Comparison of ENCODE assay signal across 8 cellular contexts in genomic region chr16:89315791-89316581, GRCh38.
A peak's percentile ranks its signal among the peaks of the same experiment; 100 is the strongest.
DNase-seq lines count a peak whose midpoint lies in the region; ATAC-seq and TF ChIP-seq lines count a peak whose summit lies in the region.

No MANE protein-coding gene starts in this region.

- H2BK20ac ChIP-seq in IMR-90 (ENCODE audit: low read depth, low read length), result peak overlapping the region; percentile 50; the same call in 1 of the 2 replicates

- in situ Hi-C loops in IMR-90 (cut with MboI; ENCODE audit: low sequenced_read_pairs), result no loop called here

- H3K4me3 Mint-ChIP-seq in activated CD4-positive, alpha-beta T cell treated with anti-CD3 and anti-CD28 coated beads for 36 hours, result peak overlapping the region; percentile 60
- no peak overlapping the region for H3K4me3 Mint-ChIP-seq in neural crest cell

- peak overlapping the region; percentile 3; the same call in 1 of the 3 replicates for H2BK15ac ChIP-seq in IMR-90 (ENCODE audit: low read depth, low read length)

- peak overlapping the region; percentile 70 for H2AK9ac ChIP-seq in IMR-90 (replicated peaks; ENCODE audit: low read depth, low read length, poor library complexity)

- no peaks in the 10 kb centered on the region for H3K9me3 Mint-ChIP-seq in activated CD4-positive, alpha-beta T cell treated with anti-CD3 and anti-CD28 coated beads for 36 hours (ENCODE audit: low read depth)
- no peaks in the 10 kb centered on the region for H3K9me3 Mint-ChIP-seq in neural crest cell

- POLR2A ChIA-PET in IMR-90 (lab: Charles Lee; ENCODE audit: unreplicated experiment), result no interaction called here
- POLR2A ChIA-PET in activated CD4-positive, alpha-beta T cell treated with anti-CD3 and anti-CD28 coated beads for 36 hours (lab: Charles Lee), result interaction anchor here (0.6 to 1.5 kb wide), 5 partner anchors 8 to 244 kb away, joined by 3 to 6 read pairs (median 4); no protein-coding TSS in a partner anchor

- H2BK5ac ChIP-seq in IMR-90 (ENCODE audit: low read depth, low read length, poor library complexity, severe bottlenecking), result peak overlapping the region; percentile 74

- H3K27me3 Mint-ChIP-seq in activated CD4-positive, alpha-beta T cell treated with anti-CD3 and anti-CD28 coated beads for 36 hours, result no peaks in the 10 kb centered on the region
- H3K27me3 Mint-ChIP-seq in neural crest cell (ENCODE audit: low read depth), result no peaks in the 10 kb centered on the region

- dilution Hi-C loops in IMR-90 (cut with HindIII; ENCODE audit: low sequenced_read_pairs, unreplicated experiment), result no loop called here

- H3K27ac ChIP-seq in BLaER1 treated with 17β-estradiol and CSF1 and Interleukin-3, amounts not matched to agents 10 nM and 100 nM, result peak overlapping the region in 9 of 11 experiments; percentile 18 to 60 (median 47); a peak in 15 of 22 replicates
- peak overlapping the region; percentile 13; the same call in 1 of the 2 replicates for H3K27ac ChIP-seq in IMR-90 (ENCODE audit: insufficient read depth, low read length)

- H2AK5ac ChIP-seq in IMR-90 (ENCODE audit: low read depth, low read length), result peak overlapping the region; percentile 85; the same call in 1 of the 2 replicates

- peak overlapping the region in 9 of 11 experiments; percentile 2 to 65 (median 35); a peak in 14 of 22 replicates for H3K9ac ChIP-seq in BLaER1 treated with 17β-estradiol and CSF1 and Interleukin-3, amounts not matched to agents 10 nM and 100 nM
- no peak overlapping the region for H3K9ac ChIP-seq in IMR-90 (ENCODE audit: low read depth, low read length)

- H3K9me3 ChIP-seq in BLaER1 treated with 17β-estradiol and CSF1 and Interleukin-3, amounts not matched to agents 10 nM and 100 nM (replicated peaks in 1 of 11), result no peaks in the 10 kb centered on the region
- no peaks in the 10 kb centered on the region for H3K9me3 ChIP-seq in IMR-90 (ENCODE audit: control insufficient read depth, insufficient read depth, low read length)

- H3K4me1 Mint-ChIP-seq in activated CD4-positive, alpha-beta T cell treated with anti-CD3 and anti-CD28 coated beads for 36 hours, result peaks cover 92% of the 10 kb centered on the region
- H3K4me1 Mint-ChIP-seq in neural crest cell, result peaks cover 57% of the 10 kb centered on the region

- H3K56ac ChIP-seq in IMR-90 (ENCODE audit: extremely low read depth, insufficient read depth, low read length), result no peak overlapping the region

- DNase-seq in IMR-90, result peak; percentile 89
- peak; percentile 87 for DNase-seq in activated CD4-positive, alpha-beta T cell treated with anti-CD3 and anti-CD28 coated beads for 36 hours
- DNase-seq in dermis microvascular lymphatic vessel endothelial cell (ENCODE audit: low read depth in 2 of 2), result peak; percentile 96 to 98
- DNase-seq in neural crest cell (ENCODE audit: low read depth, low spot score), result no peak

- peak overlapping the region; percentile 77 to 98 (median 94) for H3K4me2 ChIP-seq in BLaER1 treated with 17β-estradiol and CSF1 and Interleukin-3, amounts not matched to agents 10 nM and 100 nM
- H3K4me2 ChIP-seq in IMR-90 (ENCODE audit: low read depth, low read length), result no peak overlapping the region

- intact Hi-C loops in IMR-90 (cut with micrococcal nuclease), result no loop called here
- intact Hi-C loops in activated CD4-positive, alpha-beta T cell treated with anti-CD3 and anti-CD28 coated beads for 36 hours (cut with DNase I, micrococcal nuclease), result loop anchor here (1.0 to 5.0 kb wide), 3 partner anchors 8 to 193 kb away; partner anchors contain the start of gene SPG7 (in 1 of the 2)

- TF ChIP-seq CTCF in IMR-90 (conservative IDR thresholded peaks at IDR 0.05; ENCODE audit: low read depth, low read length), result no peak
- no peak for TF ChIP-seq CTCF in neural crest cell (conservative IDR thresholded peaks at IDR 0.05)

- ATAC-seq in IMR-90 (ENCODE audit: low read depth) (no peak), HG03045 (IDR thresholded peaks at IDR 0.05; ENCODE audit: unreplicated experiment) (no peak), HG03159 (IDR thresholded peaks at IDR 0.05; ENCODE audit: unreplicated experiment) (no peak), HG03025 (IDR thresholded peaks at IDR 0.05; ENCODE audit: low FRiP score, unreplicated experiment) (no peak)
- ATAC-seq in activated CD4-positive, alpha-beta T cell treated with anti-CD3 and anti-CD28 coated beads for 36 hours, result peak; percentile 91

- H3K23ac ChIP-seq in IMR-90 (ENCODE audit: low read depth, low read length), result peak overlapping the region; percentile 63

- H3K4me1 ChIP-seq in BLaER1 treated with 17β-estradiol and CSF1 and Interleukin-3, amounts not matched to agents 10 nM and 100 nM, result peaks cover 75 to 85% (median 77%) of the 10 kb centered on the region in 10 experiments
- H3K4me1 ChIP-seq in IMR-90 (ENCODE audit: control insufficient read depth, insufficient read depth, low read length), result peaks cover 49% of the 10 kb centered on the region

- H3K4ac ChIP-seq in IMR-90 (ENCODE audit: low read depth, low read length), result peak overlapping the region; percentile 84

- no peak overlapping the region for H4K91ac ChIP-seq in IMR-90 (ENCODE audit: insufficient read depth, low read depth, low read length)

- H4K5ac ChIP-seq in IMR-90 (ENCODE audit: low read depth, low read length), result no peak overlapping the region

- H4K20me1 ChIP-seq in BLaER1 treated with 17β-estradiol and CSF1 and Interleukin-3, amounts not matched to agents 10 nM and 100 nM, result peaks cover 100% of the 10 kb centered on the region in 11 experiments
- H4K20me1 ChIP-seq in IMR-90 (ENCODE audit: insufficient read depth, low read length), result peaks cover 97% of the 10 kb centered on the region

- CTCF ChIA-PET in IMR-90 (lab: Yijun Ruan, JAX), result no interaction called here
- CTCF ChIA-PET in activated CD4-positive, alpha-beta T cell treated with anti-CD3 and anti-CD28 coated beads for 36 hours (lab: Charles Lee), result interaction anchor here (0.6 to 1.4 kb wide), 7 partner anchors 13 to 191 kb away, joined by 3 read pairs; no protein-coding TSS in a partner anchor

- peak overlapping the region in 1 of 2 experiments; percentile 65; a peak in 1 of 4 replicates for H4K8ac ChIP-seq in IMR-90 (ENCODE audit: low read depth in 2 of 2, low read length in 2 of 2)

- peak overlapping the region; percentile 89 for H3K14ac ChIP-seq in IMR-90 (replicated peaks; ENCODE audit: low read depth, low read length)

- WGBS in IMR-90 (ENCODE audit: extremely low coverage in 2 of 2, insufficient read length in 1 of 2), 2 experiments, result 40% methylated on average over 3 of the region's 20 CpGs; no CpG with 5 or more reads in 1 of the 2 experiments

- H3K9me1 ChIP-seq in IMR-90 (ENCODE audit: insufficient read depth, low read length), result peaks cover 65% of the 10 kb centered on the region

- peaks cover 38 to 78% (median 70%) of the 10 kb centered on the region in 11 experiments for H3K36me3 ChIP-seq in BLaER1 treated with 17β-estradiol and CSF1 and Interleukin-3, amounts not matched to agents 10 nM and 100 nM
- H3K36me3 ChIP-seq in IMR-90 (ENCODE audit: control insufficient read depth, insufficient read depth, low read length), result peaks cover 29% of the 10 kb centered on the region

- H3K27me3 ChIP-seq in BLaER1 treated with 17β-estradiol and CSF1 and Interleukin-3, amounts not matched to agents 10 nM and 100 nM, result no peaks in the 10 kb centered on the region
- no peaks in the 10 kb centered on the region for H3K27me3 ChIP-seq in IMR-90 (ENCODE audit: control insufficient read depth, insufficient read depth, low read length)

- BruUV-seq in IMR-90 (replicated peaks; lab: Mats Ljungman, UMichigan), result no TSS peak

- H3K4me3 ChIP-seq in BLaER1 treated with 17β-estradiol and CSF1 and Interleukin-3, amounts not matched to agents 10 nM and 100 nM, result peak overlapping the region in 6 of 10 experiments; percentile 1 to 51 (median 18); a peak in 8 of 20 replicates
- no peak overlapping the region for H3K4me3 ChIP-seq in IMR-90 (ENCODE audit: insufficient read depth, low read depth, low read length)

- H2BK120ac ChIP-seq in IMR-90 (ENCODE audit: low read depth, low read length), result peak overlapping the region; percentile 62; the same call in 1 of the 2 replicates

- H3K36me3 Mint-ChIP-seq in activated CD4-positive, alpha-beta T cell treated with anti-CD3 and anti-CD28 coated beads for 36 hours (ENCODE audit: low read depth), result peaks cover 50% of the 10 kb centered on the region
- H3K36me3 Mint-ChIP-seq in neural crest cell (ENCODE audit: low read depth), result peaks cover 6% of the 10 kb centered on the region

- TF ChIP-seq POLR2A in IMR-90 (IDR thresholded peaks at IDR 0.05; ENCODE audit: low read depth, low read length), result no peak

- TF ChIP-seq RAD21 in IMR-90 (IDR thresholded peaks at IDR 0.05; ENCODE audit: low read length), result no peak

- H3K18ac ChIP-seq in IMR-90 (ENCODE audit: low read depth, low read length), result no peak overlapping the region

- H3K27ac Mint-ChIP-seq in activated CD4-positive, alpha-beta T cell treated with anti-CD3 and anti-CD28 coated beads for 36 hours, result peak overlapping the region; percentile 97
- peak overlapping the region; percentile 57 for H3K27ac Mint-ChIP-seq in neural crest cell (ENCODE audit: unreplicated experiment)

- H2AFZ ChIP-seq in IMR-90 (replicated peaks; ENCODE audit: low read length, poor library complexity), result peak overlapping the region; percentile 60

- H3K79me1 ChIP-seq in IMR-90 (ENCODE audit: low read depth in 1 of 2, low read length in 2 of 2), result peaks cover 39 to 98% of the 10 kb centered on the region in 2 experiments

TF ChIP-seq in IMR-90, 13 proteins besides CTCF, POLR2A, EP300 and RAD21 (continues in another document):
- 0 out of 2 replicates have a peak, but pooled peaks have one; percentile 12 for TF ChIP-seq FOS (IDR thresholded peaks at IDR 0.05; ENCODE audit: low read depth, low read length)
- TF ChIP-seq, protein P1, sequence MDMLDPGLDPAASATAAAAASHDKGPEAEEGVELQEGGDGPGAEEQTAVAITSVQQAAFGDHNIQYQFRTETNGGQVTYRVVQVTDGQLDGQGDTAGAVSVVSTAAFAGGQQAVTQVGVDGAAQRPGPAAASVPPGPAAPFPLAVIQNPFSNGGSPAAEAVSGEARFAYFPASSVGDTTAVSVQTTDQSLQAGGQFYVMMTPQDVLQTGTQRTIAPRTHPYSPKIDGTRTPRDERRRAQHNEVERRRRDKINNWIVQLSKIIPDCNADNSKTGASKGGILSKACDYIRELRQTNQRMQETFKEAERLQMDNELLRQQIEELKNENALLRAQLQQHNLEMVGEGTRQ (IDR thresholded peaks at IDR 0.05; ENCODE audit: low read depth, low read length), result peak; percentile 65; the same call in 1 of the 2 replicates
- peak; percentile 29; the same call in 1 of the 2 replicates for TF ChIP-seq BHLHE40 (IDR thresholded peaks at IDR 0.05; ENCODE audit: low read depth, low read length)
- no peak for TF ChIP-seq CEBPB (IDR thresholded peaks at IDR 0.05; ENCODE audit: low read depth, low read length)
- TF ChIP-seq NFE2L2 (IDR thresholded peaks at IDR 0.05; ENCODE audit: low read depth, low read length), result no peak
- TF ChIP-seq SMC3 (IDR thresholded peaks at IDR 0.05; ENCODE audit: low read depth, low read length), result no peak
